ENCODE assay signal across 8 cellular contexts in genomic region chr1:25566730-25567341, GRCh38. TPM values are rescaled to one million over a fixed set of nuclear protein-coding genes. Genes with fewer than 3 reads are reported as not detected.
DNase-seq lines count a peak whose midpoint lies in the region; ATAC-seq, FAIRE-seq and TF ChIP-seq lines count a peak whose summit lies in the region.

No MANE protein-coding gene starts in this region.

- no peak for TF ChIP-seq POLR2A in GM12891 (IDR thresholded peaks at IDR 0.05; ENCODE audit: low read depth, low read length)

- peaks cover 6% of the 10 kb centered on the region for H3K36me3 Mint-ChIP-seq in activated CD4-positive, alpha-beta T cell treated with anti-CD3 and anti-CD28 coated beads for 36 hours (ENCODE audit: low read depth)

- no peak overlapping the region for H3K4me3 ChIP-seq in adipocyte (ENCODE audit: low read length)

- peak overlapping the region; percentile 97 for H3K27ac ChIP-seq in temporal lobe (ENCODE audit: low read depth, low read length)

- intact Hi-C loops in activated CD4-positive, alpha-beta T cell treated with anti-CD3 and anti-CD28 coated beads for 36 hours (cut with DNase I, micrococcal nuclease) = no loop called here

- peak overlapping the region; percentile 69 for H3K27ac Mint-ChIP-seq in activated CD4-positive, alpha-beta T cell treated with anti-CD3 and anti-CD28 coated beads for 36 hours

- peak; percentile 18 for ATAC-seq in activated CD4-positive, alpha-beta T cell treated with anti-CD3 and anti-CD28 coated beads for 36 hours

- peak; percentile 68 for DNase-seq in activated CD4-positive, alpha-beta T cell treated with anti-CD3 and anti-CD28 coated beads for 36 hours
- no peak for DNase-seq in activated CD4-positive, alpha-beta T cell treated with anti-CD3 and anti-CD28 coated beads for 1 hour
- DNase-seq in adipocyte (ENCODE audit: low read depth) (peak; percentile 48), hypothalamus (lab: John Stamatoyannopoulos, UW) (peak in 41 of 51 donors; percentile 13 to 81 (median 56)), ureter (ENCODE audit: low spot score) (no peak), GM12891 (ENCODE audit: insufficient read length, low spot score) (no peak), NCI-H2029 treated with DMSO at 0.1 percent for 48 hours (lab: John Stamatoyannopoulos, UW) (no peak)

- CTCF ChIA-PET in activated CD4-positive, alpha-beta T cell treated with anti-CD3 and anti-CD28 coated beads for 36 hours (lab: Charles Lee) = interaction anchor here (0.8 to 2.3 kb wide), 8 partner anchors 10 to 421 kb away, joined by 3 to 17 read pairs (median 4); no protein-coding TSS in a partner anchor

- no peaks in the 10 kb centered on the region for H3K9me3 ChIP-seq in adipocyte (ENCODE audit: control insufficient read depth, low read length)

- H3K9me3 Mint-ChIP-seq in activated CD4-positive, alpha-beta T cell treated with anti-CD3 and anti-CD28 coated beads for 36 hours (ENCODE audit: low read depth) = no peaks in the 10 kb centered on the region

- H3K27me3 Mint-ChIP-seq in activated CD4-positive, alpha-beta T cell treated with anti-CD3 and anti-CD28 coated beads for 36 hours = no peaks in the 10 kb centered on the region

- peak overlapping the region; percentile 9 for H3K4me3 Mint-ChIP-seq in activated CD4-positive, alpha-beta T cell treated with anti-CD3 and anti-CD28 coated beads for 36 hours

- peaks cover 25% of the 10 kb centered on the region for H3K36me3 ChIP-seq in adipocyte (ENCODE audit: control insufficient read depth, insufficient read depth, low read length, severe bottlenecking)

- POLR2A ChIA-PET in activated CD4-positive, alpha-beta T cell treated with anti-CD3 and anti-CD28 coated beads for 36 hours (lab: Charles Lee) = interaction anchor here (1.1 to 1.9 kb wide), 3 partner anchors 11 to 17 kb away, joined by 3 to 14 read pairs (median 4); no protein-coding TSS in a partner anchor

- peaks cover 30% of the 10 kb centered on the region for H3K4me1 ChIP-seq in adipocyte (ENCODE audit: control insufficient read depth, insufficient read depth, low read length)

- H3K9ac ChIP-seq in adipocyte (ENCODE audit: low read length) = no peak overlapping the region

- FAIRE-seq in GM12891 (lab: Jason Lieb, UNC) = no peak

- H3K27me3 ChIP-seq in adipocyte (replicated peaks; ENCODE audit: control insufficient read depth, insufficient read depth, low read length) = no peaks in the 10 kb centered on the region

- peaks cover 82% of the 10 kb centered on the region for H3K4me1 Mint-ChIP-seq in activated CD4-positive, alpha-beta T cell treated with anti-CD3 and anti-CD28 coated beads for 36 hours

TF ChIP-seq in GM12891, 5 proteins besides CTCF, POLR2A, EP300 and RAD21:
- TF ChIP-seq SPI1 (IDR thresholded peaks at IDR 0.05; ENCODE audit: low read depth, low read length) = no peak
- no peak for TF ChIP-seq TAF1 (IDR thresholded peaks at IDR 0.05; ENCODE audit: low read depth, low read length)
- no peak for TF ChIP-seq PAX5 (IDR thresholded peaks at IDR 0.05; ENCODE audit: insufficient read depth, low read length, severe bottlenecking)
- TF ChIP-seq POLR2AphosphoS5 (IDR thresholded peaks at IDR 0.05; ENCODE audit: low read depth, low read length) = no peak
- TF ChIP-seq POU2F2 (IDR thresholded peaks at IDR 0.05; ENCODE audit: low read depth, low read length) = no peak

RNA-seq across cellular contexts. Expression of gene LDLRAP1, which starts 23.4 kb away (rescaled TPM):
- total RNA-seq in activated CD4-positive, alpha-beta T cell treated with anti-CD3 and anti-CD28 coated beads for 36 hours = 10 to 100 TPM; 13.0 to 14.6 TPM
- total RNA-seq in temporal lobe (0.98 TPM), ureter (14.4 TPM)
- 8.4 TPM for polyA plus RNA-seq in GM12891 (2012; ENCODE audit: low read depth, missing spikeins)

RNA-seq across cellular contexts. Expression of gene MAN1C1, which starts 49.8 kb away (rescaled TPM):
- 10 to 100 TPM in 1 of 2 experiments, 1 to 10 TPM in 1; 10.0 to 10.1 TPM for total RNA-seq in activated CD4-positive, alpha-beta T cell treated with anti-CD3 and anti-CD28 coated beads for 36 hours
- 6.9 TPM for total RNA-seq in temporal lobe
- total RNA-seq in ureter = 8.7 TPM
- 0.94 TPM for polyA plus RNA-seq in GM12891 (2012; ENCODE audit: low read depth, missing spikeins)

Comparison
In these comparisons a context has a peak if more than half of its experiments do, and no peak if none do; other contexts are left out.
1. DNase-seq: peak in activated CD4-positive, alpha-beta T cell treated with anti-CD3 and anti-CD28 coated beads for 36 hours (single experiment), adipocyte (single experiment) and hypothalamus (41 of 51); none in activated CD4-positive, alpha-beta T cell treated with anti-CD3 and anti-CD28 coated beads for 1 hour (single experiment), ureter (single experiment), GM12891 (single experiment) and NCI-H2029 treated with DMSO at 0.1 percent for 48 hours (single experiment).